Comparison of ENCODE assay signal across 8 cellular contexts in the genomic region with DNA sequence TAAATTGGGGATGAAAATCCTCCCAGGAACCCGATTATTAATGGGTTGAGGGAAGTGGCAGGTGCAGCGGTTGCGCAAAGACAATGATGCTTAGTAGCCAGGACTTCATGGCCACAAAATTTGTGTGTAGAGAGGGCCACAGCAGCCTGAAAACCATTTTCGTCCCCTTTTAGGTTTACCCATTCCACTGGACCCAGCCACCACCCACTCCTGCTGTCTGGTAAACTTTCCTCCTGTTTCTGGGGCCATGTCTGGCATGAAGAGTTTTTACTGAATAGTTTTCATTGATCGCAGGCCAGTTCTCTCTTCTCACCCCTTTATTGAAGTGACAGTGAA.
DNase-seq lines count a peak whose midpoint lies in the region; ATAC-seq and TF ChIP-seq lines count a peak whose summit lies in the region.

No MANE protein-coding gene starts in this region.

- H3K36me3 Mint-ChIP-seq in IgD-negative memory B cell: peaks cover 4% of the 10 kb centered on the region
- H3K36me3 Mint-ChIP-seq in effector memory CD8-positive, alpha-beta T cell (ENCODE audit: insufficient read depth): no peaks in the 10 kb centered on the region
- no peaks in the 10 kb centered on the region for H3K36me3 Mint-ChIP-seq in nephron (ENCODE audit: low read depth)

- DNase-seq in AG10803 (ENCODE audit: low read depth): no peak
- no peak for DNase-seq in effector memory CD8-positive, alpha-beta T cell
- no peak for DNase-seq in stimulated activated CD8-positive, alpha-beta memory T cell treated with anti-CD3 and anti-CD28 coated beads, Interleukin-4, amount 100 ng/mL, for 48 hours
- no peak for DNase-seq in activated CD4-positive, CD25-positive, alpha-beta regulatory T cell treated with anti-CD3 and anti-CD28 coated beads, Interleukin-2, amount 50 U/mL, for 72 hours

- H3K4me3 Mint-ChIP-seq in IgD-negative memory B cell: peak overlapping the region; percentile 27 to 91 (median 86)
- peak overlapping the region; percentile 70 to 77 for H3K4me3 Mint-ChIP-seq in effector memory CD8-positive, alpha-beta T cell
- peak overlapping the region; percentile 79 to 87 (median 85) for H3K4me3 Mint-ChIP-seq in nephron

- H3K4me3 ChIP-seq in AG10803 (ENCODE audit: low read length): peak overlapping the region; percentile 47

- ATAC-seq in effector memory CD8-positive, alpha-beta T cell (replicated peaks): no peak
- ATAC-seq in HG02970 (IDR thresholded peaks at IDR 0.05; ENCODE audit: low FRiP score, unreplicated experiment) (no peak), HG03378 (IDR thresholded peaks at IDR 0.05; ENCODE audit: unreplicated experiment) (no peak)

- peaks cover 0 to 4% (median 0%) of the 10 kb centered on the region in 3 donors for H3K9me3 Mint-ChIP-seq in IgD-negative memory B cell
- H3K9me3 Mint-ChIP-seq in effector memory CD8-positive, alpha-beta T cell: no peaks in the 10 kb centered on the region
- H3K9me3 Mint-ChIP-seq in nephron: no peaks in the 10 kb centered on the region

- H3K27me3 Mint-ChIP-seq in IgD-negative memory B cell (peaks cover 5% of the 10 kb centered on the region), nephron (ENCODE audit: low read depth) (peaks cover 13% of the 10 kb centered on the region)
- H3K27me3 Mint-ChIP-seq in effector memory CD8-positive, alpha-beta T cell: peaks cover 10 to 16% of the 10 kb centered on the region in 2 donors

- TF ChIP-seq CTCF in AG10803 (conservative IDR thresholded peaks at IDR 0.05; ENCODE audit: low read length) (no peak), nephron (IDR thresholded peaks at IDR 0.05; ENCODE audit: unreplicated experiment in 3 of 3) (no peak)

- H3K27ac Mint-ChIP-seq in IgD-negative memory B cell (peak overlapping the region; percentile 19 to 89 (median 88)), nephron (peak overlapping the region; percentile 89 to 91 (median 90))
- peak overlapping the region; percentile 81 to 95 for H3K27ac Mint-ChIP-seq in effector memory CD8-positive, alpha-beta T cell

- peaks cover 5 to 15% (median 12%) of the 10 kb centered on the region in 3 donors for H3K4me1 Mint-ChIP-seq in IgD-negative memory B cell
- peaks cover 6 to 16% of the 10 kb centered on the region in 2 donors for H3K4me1 Mint-ChIP-seq in effector memory CD8-positive, alpha-beta T cell (ENCODE audit: low read depth in 2 of 2)
- peaks cover 18% of the 10 kb centered on the region for H3K4me1 Mint-ChIP-seq in nephron
